Comparison of ENCODE assay signal across 11 cellular contexts in genomic region chr12:86523844-86524243, GRCh38.
"Had no signal": no experiment of that assay in that cellular context is flagged by ENCODE, and none has a peak within 500 bp of the region (broad histone marks: within the 10 kb centered on the region; RNA-seq: fewer than 3 reads in every experiment).

No MANE protein-coding gene starts in this region.

- H3K4me3 ChIP-seq: GM23248, GM23338, HAP-1 had no signal

- H3K9me3 ChIP-seq: HAP-1 had no signal

- H3K4me2 ChIP-seq: GM23338 had no signal

- DNase-seq: GM23248, GOT3, H7, H9, HCEC 1CT, HFFc6 had no signal

- H3K36me3 ChIP-seq: HAP-1 had no signal

- H3K4me1 ChIP-seq: HAP-1 had no signal

- H3K9ac ChIP-seq: GM23248 had no signal

- H2AFZ ChIP-seq: GM23248, GM23338 had no signal

- FAIRE-seq: H1, H54 had no signal

- H3K27ac ChIP-seq: GM23248 had no signal

- ATAC-seq: GM23338, HCT116 had no signal
